2 cellular contexts compared by ENCODE assay signal in the genomic region with DNA sequence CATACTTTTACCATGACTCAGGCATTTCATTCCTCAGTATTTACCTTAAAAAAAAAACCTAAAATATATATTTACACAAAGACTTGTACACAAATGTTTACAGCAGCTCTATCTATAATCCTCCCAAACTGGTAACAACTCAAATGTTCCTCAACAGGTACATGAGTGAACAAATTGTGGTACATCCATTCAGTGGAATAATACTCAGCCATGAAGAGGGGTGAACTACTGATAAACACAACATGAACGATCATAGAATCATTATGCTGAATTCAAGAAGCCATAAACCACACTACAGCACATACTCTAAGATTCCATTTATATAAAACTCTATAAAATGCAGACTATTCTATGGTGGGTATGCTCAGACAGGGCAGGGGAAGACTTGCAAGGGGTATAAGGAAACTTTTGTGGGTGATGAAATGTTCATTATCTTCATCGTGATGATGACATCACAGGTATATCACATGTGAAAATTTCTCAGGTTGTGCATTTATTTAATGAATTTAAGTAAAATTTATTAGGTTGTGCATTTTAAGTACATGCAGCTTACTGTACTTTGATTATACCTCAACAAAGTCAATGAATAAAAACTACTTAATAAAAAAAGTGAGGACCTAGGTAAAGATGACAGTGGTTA.
TF ChIP-seq lines count a peak whose summit lies in the region.

No MANE protein-coding gene starts in this region.

TF ChIP-seq in GM12891, 5 proteins besides CTCF, POLR2A, EP300 and RAD21:
- TF ChIP-seq POU2F2 (IDR thresholded peaks at IDR 0.05; ENCODE audit: low read depth, low read length) (no peak), SPI1 (IDR thresholded peaks at IDR 0.05; ENCODE audit: low read depth, low read length) (no peak), POLR2AphosphoS5 (IDR thresholded peaks at IDR 0.05; ENCODE audit: low read depth, low read length) (no peak), TAF1 (IDR thresholded peaks at IDR 0.05; ENCODE audit: low read depth, low read length) (no peak), PAX5 (IDR thresholded peaks at IDR 0.05; ENCODE audit: insufficient read depth, low read length, severe bottlenecking) (no peak)

TF ChIP-seq in GM12878, 131 proteins besides CTCF, POLR2A, EP300 and RAD21:
- TF ChIP-seq USF2 (IDR thresholded peaks at IDR 0.05; ENCODE audit: borderline replicate concordance, low read depth, low read length), result no peak
- TF ChIP-seq ZNF24 (IDR thresholded peaks at IDR 0.05), result peak; percentile 61
- 0 out of 2 replicates have a peak, but pooled peaks have one; percentile 47 for TF ChIP-seq CBX3 (IDR thresholded peaks at IDR 0.05; ENCODE audit: borderline replicate concordance, low read depth)
- TF ChIP-seq, protein P1, sequence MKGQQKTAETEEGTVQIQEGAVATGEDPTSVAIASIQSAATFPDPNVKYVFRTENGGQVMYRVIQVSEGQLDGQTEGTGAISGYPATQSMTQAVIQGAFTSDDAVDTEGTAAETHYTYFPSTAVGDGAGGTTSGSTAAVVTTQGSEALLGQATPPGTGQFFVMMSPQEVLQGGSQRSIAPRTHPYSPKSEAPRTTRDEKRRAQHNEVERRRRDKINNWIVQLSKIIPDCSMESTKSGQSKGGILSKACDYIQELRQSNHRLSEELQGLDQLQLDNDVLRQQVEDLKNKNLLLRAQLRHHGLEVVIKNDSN (IDR thresholded peaks at IDR 0.05; ENCODE audit: borderline replicate concordance, extremely low read length, insufficient read depth, low read depth, low read length), result no peak
- 0 out of 2 replicates have a peak, but pooled peaks have one; percentile 17 for TF ChIP-seq ATF7 (IDR thresholded peaks at IDR 0.05; ENCODE audit: low read depth)
- peak; percentile 80 for TF ChIP-seq ZNF217 (IDR thresholded peaks at IDR 0.05)
